Comparison of ENCODE assay signal across 18 cellular contexts in the genomic region with DNA sequence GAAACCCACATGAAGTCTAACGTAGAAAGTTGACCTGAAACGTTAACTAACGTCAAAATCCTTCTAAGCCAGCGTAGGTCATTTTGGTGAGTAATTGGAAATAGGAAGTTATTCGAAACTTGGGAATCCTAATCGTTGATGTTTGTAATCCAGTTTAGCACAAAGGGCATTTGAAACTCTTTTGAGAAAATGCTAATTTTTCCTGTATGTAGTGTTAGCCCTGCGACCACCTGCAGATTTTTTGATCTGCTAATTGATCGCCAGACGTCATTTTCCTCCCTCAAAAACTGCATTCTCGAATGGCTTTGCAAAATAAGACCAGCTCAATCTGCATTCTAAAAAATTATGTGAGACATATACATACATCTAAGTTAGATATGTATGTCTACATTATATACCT. TPM values are rescaled to one million over a fixed set of nuclear protein-coding genes. Genes with fewer than 3 reads are reported as not detected.
DNase-seq lines count a peak whose midpoint lies in the region; ATAC-seq, FAIRE-seq and TF ChIP-seq lines count a peak whose summit lies in the region.
"Had no signal": no experiment of that assay in that cellular context is flagged by ENCODE, and none has a peak within 500 bp of the region (broad histone marks: within the 10 kb centered on the region; RNA-seq: fewer than 3 reads in every experiment).

No MANE protein-coding gene starts in this region.

- POLR2A ChIA-PET in HepG2 (lab: Yijun Ruan, JAX): interaction anchor here (0.9 to 1.3 kb wide), 2 partner anchors 19 to 99 kb away, joined by 3 read pairs; no protein-coding TSS in a partner anchor

- peak overlapping the region; percentile 26 for H3K9ac ChIP-seq in H9 (ENCODE audit: extremely low read depth, insufficient read length, low read length)
- peak overlapping the region; percentile 89 for H3K9ac ChIP-seq in iPS-15b (ENCODE audit: low read depth, low read length)
- no peak overlapping the region for H3K9ac ChIP-seq in parathyroid adenoma
- H3K9ac ChIP-seq in HepG2 (ENCODE audit: insufficient read depth, low read depth, low read length): no peak overlapping the region

- H3K9me3 Mint-ChIP-seq in H9: peaks cover 0 to 3% of the 10 kb centered on the region in 2 experiments; a peak in 3 of 5 replicates
- H3K9me3 Mint-ChIP-seq: activated naive CD8-positive, alpha-beta T cell treated with anti-CD3 and anti-CD28 coated beads, Interleukin-2, amount 50 U/mL, for 24 hours; memory B cell had no signal

- no peak overlapping the region for H2BK12ac ChIP-seq in H9 (ENCODE audit: insufficient read length, low read depth, low read length)

- intact Hi-C loops in HepG2 (cut with micrococcal nuclease; ENCODE audit: unreplicated experiment): no loop called here

- H3K4ac ChIP-seq in H9 (ENCODE audit: low read depth, low read length): no peak overlapping the region

- peak overlapping the region; percentile 94 to 100 (median 99) for H3K27ac Mint-ChIP-seq in H9
- H3K27ac Mint-ChIP-seq: activated CD8-positive, alpha-beta T cell treated with anti-CD3 and anti-CD28 coated beads, Interleukin-2, amount 10 ng/mL, durations not matched to agents 7 days and 5 days; activated naive CD8-positive, alpha-beta T cell treated with anti-CD3 and anti-CD28 coated beads, Interleukin-2, amount 50 U/mL, for 24 hours; memory B cell had no signal

- TF ChIP-seq POLR2A in upper lobe of left lung (IDR thresholded peaks at IDR 0.05): no peak
- TF ChIP-seq POLR2A in HepG2 (IDR thresholded peaks at IDR 0.05; ENCODE audit: insufficient read depth in 1 of 2, low read depth in 2 of 2, low read length in 2 of 2): no peak

- no peaks in the 10 kb centered on the region for H3K79me1 ChIP-seq in H9 (ENCODE audit: insufficient read depth, low read depth, low read length, poor library complexity, severe bottlenecking)

- H3K9me3 ChIP-seq in H9 (ENCODE audit: control insufficient read depth, low read depth, low read length) (no peaks in the 10 kb centered on the region), iPS-15b (ENCODE audit: control insufficient read depth, insufficient read depth, low read length) (no peaks in the 10 kb centered on the region), parathyroid adenoma (ENCODE audit: control insufficient read depth, low read length) (no peaks in the 10 kb centered on the region), BE2C (no peaks in the 10 kb centered on the region; the same call in 1 of the 2 replicates), upper lobe of left lung (no peaks in the 10 kb centered on the region), HepG2 (ENCODE audit: low read length) (no peaks in the 10 kb centered on the region)
- H3K9me3 ChIP-seq: ovary, testis had no signal

- H2AK5ac ChIP-seq in H9 (ENCODE audit: insufficient read length, low read length): no peak overlapping the region

- peak overlapping the region; percentile 90 for H3K4me3 ChIP-seq in iPS-15b (ENCODE audit: low read depth, low read length)
- H3K4me3 ChIP-seq in parathyroid adenoma (ENCODE audit: low read depth, low read length): no peak overlapping the region
- H3K4me3 ChIP-seq in BE2C (ENCODE audit: low read depth, low read length): no peak overlapping the region
- no peak overlapping the region for H3K4me3 ChIP-seq in upper lobe of left lung
- no peak overlapping the region for H3K4me3 ChIP-seq in HepG2 (replicated peaks in 1 of 3; ENCODE audit: insufficient read depth in 1 of 3, low read depth in 2 of 3, low read length in 3 of 3)
- H3K4me3 ChIP-seq: ovary had no signal

- no peak overlapping the region for H3K56ac ChIP-seq in H9 (ENCODE audit: insufficient read length, low read depth, low read length)

- BruUV-seq in HepG2 (replicated peaks; lab: Mats Ljungman, UMichigan): no TSS peak

- no peak overlapping the region for H2BK120ac ChIP-seq in H9 (ENCODE audit: low read depth, low read length, poor library complexity, severe bottlenecking)

- H3K36me3 ChIP-seq in iPS-15b (ENCODE audit: control insufficient read depth, insufficient read depth, low read length): no peaks in the 10 kb centered on the region
- no peaks in the 10 kb centered on the region for H3K36me3 ChIP-seq in parathyroid adenoma (ENCODE audit: control insufficient read depth, insufficient read depth, low read length)
- no peaks in the 10 kb centered on the region for H3K36me3 ChIP-seq in BE2C
- no peaks in the 10 kb centered on the region for H3K36me3 ChIP-seq in upper lobe of left lung
- H3K36me3 ChIP-seq in HepG2 (replicated peaks in 1 of 2; ENCODE audit: control insufficient read depth in 1 of 2, insufficient read depth in 2 of 2, low read length in 2 of 2): no peaks in the 10 kb centered on the region
- H3K36me3 ChIP-seq: ovary had no signal

- no peak overlapping the region for H2AFZ ChIP-seq in H9 (ENCODE audit: low read length)
- peak overlapping the region; percentile 94 for H2AFZ ChIP-seq in parathyroid adenoma
- no peak overlapping the region for H2AFZ ChIP-seq in HepG2 (ENCODE audit: low read length)

- H3K79me2 ChIP-seq in H9 (ENCODE audit: insufficient read depth, low read length) (peaks cover 51% of the 10 kb centered on the region), parathyroid adenoma (no peaks in the 10 kb centered on the region), HepG2 (ENCODE audit: insufficient read depth, low read length) (no peaks in the 10 kb centered on the region)

- in situ Hi-C loops in HepG2 (cut with HindIII; ENCODE audit: extremely low pct_ligation_motif_present, low pct_unique_long_range_greater_than_20kb): no loop called here

- H3K36me3 Mint-ChIP-seq in H9 (ENCODE audit: insufficient read depth in 1 of 3, low read depth in 3 of 3): peaks cover 8 to 43% (median 29%) of the 10 kb centered on the region in 3 experiments
- H3K36me3 Mint-ChIP-seq: memory B cell had no signal

- DNase-seq in H9: no peak
- no peak for DNase-seq in BE2C
- DNase-seq in activated CD4-positive, alpha-beta T cell treated with anti-CD3 and anti-CD28 coated beads, Interleukin-2, amount 50 U/mL, for 4 hours: no peak
- DNase-seq in upper lobe of left lung: no peak
- no peak for DNase-seq in HepG2 (ENCODE audit: low spot score)
- DNase-seq: foreskin melanocyte, SW 1271 had no signal

- FAIRE-seq in HepG2 (lab: Jason Lieb, UNC): no peak
- FAIRE-seq: GM19239, islet of Langerhans had no signal

- H3K4me2 ChIP-seq in H9 (ENCODE audit: insufficient read depth, insufficient read length, low read length) (peak overlapping the region; percentile 81), parathyroid adenoma (ENCODE audit: low read length) (no peak overlapping the region), HepG2 (ENCODE audit: low read depth, low read length) (no peak overlapping the region)

- H3T11ph ChIP-seq in H9 (ENCODE audit: low read length): no peak overlapping the region

- no peak overlapping the region for H4K8ac ChIP-seq in H9 (replicated peaks; ENCODE audit: insufficient read length, low read depth, low read length)

- ATAC-seq in upper lobe of left lung (ENCODE audit: low FRiP score in 2 of 2): no peak
- no peak for ATAC-seq in HepG2

- H3K27me3 Mint-ChIP-seq in H9 (ENCODE audit: low read depth): no peaks in the 10 kb centered on the region; the same call in 1 of the 2 replicates

- H3K23me2 ChIP-seq in H9 (ENCODE audit: insufficient read length, low read depth, low read length, poor library complexity, severe bottlenecking): peaks cover 19% of the 10 kb centered on the region

- no peak for TF ChIP-seq RAD21 in HepG2 (CRISPR knock-in tag; IDR thresholded peaks at IDR 0.05)

- no peak overlapping the region for H4K91ac ChIP-seq in H9 (ENCODE audit: insufficient read length, low read depth, low read length)

- TF ChIP-seq CTCF in H9 (conservative IDR thresholded peaks at IDR 0.05) (no peak), VCaP (conservative IDR thresholded peaks at IDR 0.05) (no peak), parathyroid adenoma (IDR thresholded peaks at IDR 0.05) (no peak), BE2C (IDR thresholded peaks at IDR 0.05; ENCODE audit: low read depth, low read length) (no peak), upper lobe of left lung (IDR thresholded peaks at IDR 0.05) (no peak), HepG2 (CRISPR knock-in tag; IDR thresholded peaks at IDR 0.05) (no peak)

- no peak overlapping the region for H3K14ac ChIP-seq in H9 (ENCODE audit: insufficient read depth, low read length)

- H4K20me1 ChIP-seq in H9 (ENCODE audit: control insufficient read depth, insufficient read depth, insufficient read length): no peaks in the 10 kb centered on the region
- H4K20me1 ChIP-seq in HepG2 (ENCODE audit: insufficient read depth, low read length): no peaks in the 10 kb centered on the region

- no peak for TF ChIP-seq EP300 in upper lobe of left lung (IDR thresholded peaks at IDR 0.05)
- no peak for TF ChIP-seq EP300 in HepG2 (IDR thresholded peaks at IDR 0.05; ENCODE audit: low read depth in 2 of 2, low read length in 2 of 2)
- TF ChIP-seq EP300 in HepG2 (CRISPR knock-in tag; IDR thresholded peaks at IDR 0.05; ENCODE audit: borderline replicate concordance): no peak

- H3K23ac ChIP-seq in H9 (ENCODE audit: insufficient read length, low read depth, low read length): no peak overlapping the region

- peaks cover 8% of the 10 kb centered on the region for H3K4me1 ChIP-seq in H9 (ENCODE audit: insufficient read depth, low read length)
- peaks cover 24% of the 10 kb centered on the region for H3K4me1 ChIP-seq in iPS-15b (ENCODE audit: control insufficient read depth, insufficient read depth, low read length)
- no peaks in the 10 kb centered on the region for H3K4me1 ChIP-seq in parathyroid adenoma
- no peaks in the 10 kb centered on the region for H3K4me1 ChIP-seq in BE2C
- H3K4me1 ChIP-seq in upper lobe of left lung: peaks cover 19 to 30% (median 19%) of the 10 kb centered on the region in 4 donors
- peaks cover 38% of the 10 kb centered on the region for H3K4me1 ChIP-seq in HepG2 (ENCODE audit: insufficient read depth, low read length)

- no peak overlapping the region for H2BK20ac ChIP-seq in H9 (ENCODE audit: low read depth, low read length, poor library complexity, severe bottlenecking)

- H2BK15ac ChIP-seq in H9 (ENCODE audit: low read depth, low read length): no peak overlapping the region

- peaks cover 55 to 58% of the 10 kb centered on the region in 2 experiments for H3K4me1 Mint-ChIP-seq in H9
- H3K4me1 Mint-ChIP-seq: memory B cell had no signal

- CTCF ChIA-PET in HepG2 (lab: Yijun Ruan, JAX; ENCODE audit: low intra/inter-chr PET ratio, low total read pairs): interaction anchor here (0.9 to 2.4 kb wide), 3 partner anchors 161 to 284 kb away, joined by 5 to 18 read pairs (median 6); no protein-coding TSS in a partner anchor

- H3K27ac ChIP-seq in H9 (ENCODE audit: insufficient read length, low read depth, low read length) (peak overlapping the region; percentile 92), VCaP (peak overlapping the region; percentile 85), parathyroid adenoma (no peak overlapping the region), upper lobe of left lung (no peak overlapping the region), HepG2 (ENCODE audit: extremely low read length, insufficient read depth, low read length) (no peak overlapping the region)
- H3K27ac ChIP-seq: ovary, RWPE1 had no signal

- no CpG with 5 or more reads among the region's 10 CpGs for WGBS in H9 (ENCODE audit: extremely low coverage, insufficient read length, low lambda C conversion rate)
- WGBS in upper lobe of left lung, 2 donors: 25 to 36% methylated on average over 10 of the region's 10 CpGs
- WGBS in HepG2 (ENCODE audit: low lambda C conversion rate): 46% methylated on average over 10 of the region's 10 CpGs

- H4K5ac ChIP-seq in H9 (ENCODE audit: insufficient read length, low read depth, low read length): no peak overlapping the region

- no peak overlapping the region for H3K18ac ChIP-seq in H9 (ENCODE audit: insufficient read length, low read depth, low read length)

- no peak overlapping the region for H2BK5ac ChIP-seq in H9 (ENCODE audit: insufficient read length, low read length)

- H3K27me3 ChIP-seq in H9 (ENCODE audit: insufficient read depth, low read length) (no peaks in the 10 kb centered on the region), iPS-15b (ENCODE audit: control insufficient read depth, insufficient read depth, low read length) (no peaks in the 10 kb centered on the region), parathyroid adenoma (ENCODE audit: control insufficient read depth, insufficient read depth, low read length) (no peaks in the 10 kb centered on the region), BE2C (peaks cover 57% of the 10 kb centered on the region), upper lobe of left lung (peaks cover 0 to 25% (median 14%) of the 10 kb centered on the region in 4 donors), HepG2 (ENCODE audit: control insufficient read depth in 1 of 2, insufficient read depth in 2 of 2, low read length in 2 of 2) (peaks cover 2 to 46% of the 10 kb centered on the region in 2 experiments; a peak in 3 of 5 replicates)
- H3K27me3 ChIP-seq: ovary, testis had no signal

- peak overlapping the region; percentile 97 to 98 for H3K4me3 Mint-ChIP-seq in H9
- H3K4me3 Mint-ChIP-seq: activated CD8-positive, alpha-beta T cell treated with anti-CD3 and anti-CD28 coated beads, Interleukin-2, amount 10 ng/mL, durations not matched to agents 7 days and 5 days; memory B cell had no signal

RNA-seq across cellular contexts. Expression of a gene that starts 2.7 kb away (rescaled TPM):
- 276 and 279 TPM in 2 replicates for total RNA-seq in H9 (2021)
- not detected for polyA plus RNA-seq in BE2C (2012; ENCODE audit: insufficient read depth, insufficient read length, low read depth)
- under 1 TPM in 3 of 6 donors, not detected in 3; 0.51 to 0.69 (median 0.52) TPM for total RNA-seq in upper lobe of left lung
- 0.17 and 0.33 TPM in 2 replicates for total RNA-seq in HepG2 (2016; rRNA removed; fragmentation: Illumina TruSeq; extraction: Trizol)
- 0.09 and 0.10 TPM in 2 replicates for total RNA-seq in HepG2 (2016; cell fraction: cytosol; rRNA removed; fragmentation: Illumina TruSeq; extraction: Trizol; ENCODE audit: low read depth)
- 0.24 and 0.26 TPM in 2 replicates for total RNA-seq in HepG2 (2016; cell fraction: insoluble cytoplasmic fraction; rRNA removed; fragmentation: Illumina TruSeq; extraction: Trizol)
- total RNA-seq in HepG2 (2016; cell fraction: membrane; rRNA removed; fragmentation: Illumina TruSeq; extraction: Trizol): 0.24 and 0.25 TPM in 2 replicates
- 0.34 and 0.47 TPM in 2 replicates for total RNA-seq in HepG2 (2016; cell fraction: nucleus; rRNA removed; fragmentation: Illumina TruSeq; extraction: Trizol)
- polyA plus RNA-seq in HepG2 (2011; rRNA removed): 1.5 and 1.8 TPM in 2 replicates
- 0.56 and 0.67 TPM in 2 replicates for polyA plus RNA-seq in HepG2 (2011; cell fraction: cytosol; rRNA removed)
- 5.4 and 6.2 TPM in 2 replicates for polyA plus RNA-seq in HepG2 (2011; cell fraction: nucleus; rRNA removed)
- polyA plus RNA-seq in HepG2 (2012): 2.7 and 4.4 TPM in 2 replicates
- polyA plus RNA-seq in HepG2 (2016; cell fraction: cytosol; fragmentation: Illumina TruSeq; extraction: Trizol; ENCODE audit: low read depth): not detected in 2 replicates
- 0.13 and 0.20 TPM in 2 replicates for polyA plus RNA-seq in HepG2 (2016; cell fraction: insoluble cytoplasmic fraction; fragmentation: Illumina TruSeq; extraction: Trizol; ENCODE audit: low read depth)
- polyA plus RNA-seq in HepG2 (2016; cell fraction: membrane; fragmentation: Illumina TruSeq; extraction: Trizol; ENCODE audit: low read depth): 0.05 and 0.10 TPM in 2 replicates
- polyA plus RNA-seq in HepG2 (2016; cell fraction: nucleus; fragmentation: Illumina TruSeq; extraction: Trizol; ENCODE audit: insufficient read depth, low read depth): 2.4 and 4.2 TPM in 2 replicates
- polyA minus RNA-seq in HepG2 (2011; rRNA and poly(A)+ RNA removed; ENCODE audit: low replicate concordance): 1.5 and 6.5 TPM in 2 replicates
- polyA minus RNA-seq in HepG2 (2011; cell fraction: cytosol; rRNA and poly(A)+ RNA removed): 1.4 and 1.5 TPM in 2 replicates
- 2.0 and 2.1 TPM in 2 replicates for polyA minus RNA-seq in HepG2 (2011; cell fraction: nucleus; rRNA and poly(A)+ RNA removed)
- total RNA-seq: activated CD8-positive, alpha-beta T cell treated with anti-CD3 and anti-CD28 coated beads, Interleukin-2, amount 10 ng/mL, durations not matched to agents 7 days and 5 days had no signal

RNA-seq across cellular contexts. Expression of a gene that starts 31.4 kb away (rescaled TPM):
- 11.5 and 12.1 TPM in 2 replicates for total RNA-seq in H9 (2021)
- 0.32 TPM for polyA plus RNA-seq in BE2C (2012; ENCODE audit: insufficient read depth, insufficient read length, low read depth)
- 10 to 100 TPM; 15.7 to 31.3 (median 22.8) TPM for total RNA-seq in upper lobe of left lung
- total RNA-seq in HepG2 (2016; rRNA removed; fragmentation: Illumina TruSeq; extraction: Trizol): 11.0 and 11.8 TPM in 2 replicates
- 2.4 and 3.0 TPM in 2 replicates for total RNA-seq in HepG2 (2016; cell fraction: cytosol; rRNA removed; fragmentation: Illumina TruSeq; extraction: Trizol; ENCODE audit: low read depth)
- 10.1 and 11.8 TPM in 2 replicates for total RNA-seq in HepG2 (2016; cell fraction: insoluble cytoplasmic fraction; rRNA removed; fragmentation: Illumina TruSeq; extraction: Trizol)
- total RNA-seq in HepG2 (2016; cell fraction: membrane; rRNA removed; fragmentation: Illumina TruSeq; extraction: Trizol): 5.1 and 5.8 TPM in 2 replicates
- 13.2 and 14.5 TPM in 2 replicates for total RNA-seq in HepG2 (2016; cell fraction: nucleus; rRNA removed; fragmentation: Illumina TruSeq; extraction: Trizol)
- polyA plus RNA-seq in HepG2 (2011; rRNA removed): 18.5 and 19.2 TPM in 2 replicates
- 13.2 and 14.1 TPM in 2 replicates for polyA plus RNA-seq in HepG2 (2011; cell fraction: cytosol; rRNA removed)
- 31.8 and 35.3 TPM in 2 replicates for polyA plus RNA-seq in HepG2 (2011; cell fraction: nucleus; rRNA removed)
- polyA plus RNA-seq in HepG2 (2012): 23.4 and 25.1 TPM in 2 replicates
- polyA plus RNA-seq in HepG2 (2016; cell fraction: cytosol; fragmentation: Illumina TruSeq; extraction: Trizol; ENCODE audit: low read depth): 0.52 and 0.55 TPM in 2 replicates
- polyA plus RNA-seq in HepG2 (2016; cell fraction: insoluble cytoplasmic fraction; fragmentation: Illumina TruSeq; extraction: Trizol; ENCODE audit: low read depth): 6.8 and 7.8 TPM in 2 replicates
- polyA plus RNA-seq in HepG2 (2016; cell fraction: membrane; fragmentation: Illumina TruSeq; extraction: Trizol; ENCODE audit: low read depth): 2.0 and 2.2 TPM in 2 replicates
- polyA plus RNA-seq in HepG2 (2016; cell fraction: nucleus; fragmentation: Illumina TruSeq; extraction: Trizol; ENCODE audit: insufficient read depth, low read depth): 14.8 and 15.7 TPM in 2 replicates
- polyA minus RNA-seq in HepG2 (2011; rRNA and poly(A)+ RNA removed; ENCODE audit: low replicate concordance): 30.7 and 75.7 TPM in 2 replicates
- 25.1 and 28.6 TPM in 2 replicates for polyA minus RNA-seq in HepG2 (2011; cell fraction: cytosol; rRNA and poly(A)+ RNA removed)
- 37.2 and 39.9 TPM in 2 replicates for polyA minus RNA-seq in HepG2 (2011; cell fraction: nucleus; rRNA and poly(A)+ RNA removed)

Comparison
In these comparisons a context has a peak if more than half of its experiments do, and no peak if none do; other contexts are left out.
1. H3K27ac ChIP-seq: peak in H9 (single experiment) and VCaP (single experiment); none in parathyroid adenoma (single experiment), upper lobe of left lung (0 of 4) and HepG2 (single experiment).
2. H3K9ac ChIP-seq: peak in H9 (single experiment) and iPS-15b (single experiment); none in parathyroid adenoma (single experiment) and HepG2 (single experiment).
3. RNA of a gene that starts 2.7 kb away (total RNA-seq): 276 to 279 TPM in H9; 0.51 to 0.69 TPM in upper lobe of left lung and 0.09 to 0.47 TPM in HepG2; every median in the first group is over 100 times any median in the second.